3 cellular contexts compared by ENCODE assay signal in genomic region chr1:10771789-10772188, GRCh38.
TF ChIP-seq lines count a peak whose summit lies in the region.

No MANE protein-coding gene starts in this region.

TF ChIP-seq in GM23338, 12 proteins besides CTCF, POLR2A, EP300 and RAD21 (continued from another document and continues in another):
- TF ChIP-seq, protein P1, sequence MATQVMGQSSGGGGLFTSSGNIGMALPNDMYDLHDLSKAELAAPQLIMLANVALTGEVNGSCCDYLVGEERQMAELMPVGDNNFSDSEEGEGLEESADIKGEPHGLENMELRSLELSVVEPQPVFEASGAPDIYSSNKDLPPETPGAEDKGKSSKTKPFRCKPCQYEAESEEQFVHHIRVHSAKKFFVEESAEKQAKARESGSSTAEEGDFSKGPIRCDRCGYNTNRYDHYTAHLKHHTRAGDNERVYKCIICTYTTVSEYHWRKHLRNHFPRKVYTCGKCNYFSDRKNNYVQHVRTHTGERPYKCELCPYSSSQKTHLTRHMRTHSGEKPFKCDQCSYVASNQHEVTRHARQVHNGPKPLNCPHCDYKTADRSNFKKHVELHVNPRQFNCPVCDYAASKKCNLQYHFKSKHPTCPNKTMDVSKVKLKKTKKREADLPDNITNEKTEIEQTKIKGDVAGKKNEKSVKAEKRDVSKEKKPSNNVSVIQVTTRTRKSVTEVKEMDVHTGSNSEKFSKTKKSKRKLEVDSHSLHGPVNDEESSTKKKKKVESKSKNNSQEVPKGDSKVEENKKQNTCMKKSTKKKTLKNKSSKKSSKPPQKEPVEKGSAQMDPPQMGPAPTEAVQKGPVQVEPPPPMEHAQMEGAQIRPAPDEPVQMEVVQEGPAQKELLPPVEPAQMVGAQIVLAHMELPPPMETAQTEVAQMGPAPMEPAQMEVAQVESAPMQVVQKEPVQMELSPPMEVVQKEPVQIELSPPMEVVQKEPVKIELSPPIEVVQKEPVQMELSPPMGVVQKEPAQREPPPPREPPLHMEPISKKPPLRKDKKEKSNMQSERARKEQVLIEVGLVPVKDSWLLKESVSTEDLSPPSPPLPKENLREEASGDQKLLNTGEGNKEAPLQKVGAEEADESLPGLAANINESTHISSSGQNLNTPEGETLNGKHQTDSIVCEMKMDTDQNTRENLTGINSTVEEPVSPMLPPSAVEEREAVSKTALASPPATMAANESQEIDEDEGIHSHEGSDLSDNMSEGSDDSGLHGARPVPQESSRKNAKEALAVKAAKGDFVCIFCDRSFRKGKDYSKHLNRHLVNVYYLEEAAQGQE (IDR thresholded peaks at IDR 0.05; ENCODE audit: unreplicated experiment): no peak
- TF ChIP-seq STAT1 (IDR thresholded peaks at IDR 0.05; ENCODE audit: unreplicated experiment) (no peak), ZNF331 (CRISPR knock-in tag; IDR thresholded peaks at IDR 0.05; ENCODE audit: low read depth) (no peak), EZH2phosphoT487 (IDR thresholded peaks at IDR 0.05; ENCODE audit: unreplicated experiment) (no peak), NANOG (IDR thresholded peaks at IDR 0.05; ENCODE audit: borderline replicate concordance) (no peak), JUNB (IDR thresholded peaks at IDR 0.05; ENCODE audit: unreplicated experiment) (no peak)

TF ChIP-seq in Ishikawa, 13 proteins besides CTCF, POLR2A, EP300 and RAD21 (continued from another document):
- TF ChIP-seq, protein P2, sequence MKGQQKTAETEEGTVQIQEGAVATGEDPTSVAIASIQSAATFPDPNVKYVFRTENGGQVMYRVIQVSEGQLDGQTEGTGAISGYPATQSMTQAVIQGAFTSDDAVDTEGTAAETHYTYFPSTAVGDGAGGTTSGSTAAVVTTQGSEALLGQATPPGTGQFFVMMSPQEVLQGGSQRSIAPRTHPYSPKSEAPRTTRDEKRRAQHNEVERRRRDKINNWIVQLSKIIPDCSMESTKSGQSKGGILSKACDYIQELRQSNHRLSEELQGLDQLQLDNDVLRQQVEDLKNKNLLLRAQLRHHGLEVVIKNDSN (IDR thresholded peaks at IDR 0.05): peak; percentile 80
- no peak for TF ChIP-seq YY1 (IDR thresholded peaks at IDR 0.05; ENCODE audit: low read depth)
- TF ChIP-seq, protein P3, sequence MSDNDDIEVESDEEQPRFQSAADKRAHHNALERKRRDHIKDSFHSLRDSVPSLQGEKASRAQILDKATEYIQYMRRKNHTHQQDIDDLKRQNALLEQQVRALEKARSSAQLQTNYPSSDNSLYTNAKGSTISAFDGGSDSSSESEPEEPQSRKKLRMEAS (IDR thresholded peaks at IDR 0.05): no peak

TF ChIP-seq in WTC11, 78 proteins besides CTCF, POLR2A, EP300 and RAD21:
- TF ChIP-seq USF2 (CRISPR knock-in tag; IDR thresholded peaks at IDR 0.05) (peak; percentile 65), ELF4 (CRISPR knock-in tag; IDR thresholded peaks at IDR 0.05; ENCODE audit: low read depth) (no peak)
TF ChIP-seq in WTC11: peak in this region for 1.
